In genomic region chr12:31773867-31774266, GRCh38 we compare ENCODE assay signal across 1 cellular context.
TF ChIP-seq lines count a peak whose summit lies in the region.

No MANE protein-coding gene starts in this region.

TF ChIP-seq in H1, 55 proteins besides CTCF, POLR2A, EP300 and RAD21:
- TF ChIP-seq SP4 (IDR thresholded peaks at IDR 0.05; ENCODE audit: low read length) (no peak), CTBP2 (IDR thresholded peaks at IDR 0.05; ENCODE audit: borderline replicate concordance, insufficient read depth, insufficient read length, low read length) (no peak), EZH2 (IDR thresholded peaks at IDR 0.05; ENCODE audit: low read depth, low read length, severe bottlenecking) (no peak), RNF2 (IDR thresholded peaks at IDR 0.05; ENCODE audit: borderline replicate concordance, low read depth, low read length, missing control alignments, poor library complexity, severe bottlenecking) (no peak), EGR1 (IDR thresholded peaks at IDR 0.05; ENCODE audit: borderline replicate concordance, low read depth, low read length) (no peak), NRF1 (IDR thresholded peaks at IDR 0.05; ENCODE audit: low read depth, low read length) (no peak), CBX5 (IDR thresholded peaks at IDR 0.05; ENCODE audit: low read depth, low read length) (no peak), YY1 (IDR thresholded peaks at IDR 0.05; ENCODE audit: low read depth, low read length) (no peak), SP2 (IDR thresholded peaks at IDR 0.05; ENCODE audit: low read length) (no peak), GTF2F1 (IDR thresholded peaks at IDR 0.05; ENCODE audit: borderline replicate concordance, low read depth, low read length) (no peak), JUN (IDR thresholded peaks at IDR 0.05; ENCODE audit: low read depth, low read length) (no peak), KDM4A (IDR thresholded peaks at IDR 0.05; ENCODE audit: low read depth, low read length, severe bottlenecking) (no peak), ASH2L (IDR thresholded peaks at IDR 0.05; ENCODE audit: low read length) (no peak), POU5F1 (IDR thresholded peaks at IDR 0.05; ENCODE audit: low read depth, low read length) (no peak)
